10 cellular contexts compared by ENCODE assay signal in genomic region chr11:46710821-46711269, GRCh38. TPM values are rescaled to one million over a fixed set of nuclear protein-coding genes. Genes with fewer than 3 reads are reported as not detected.
DNase-seq lines count a peak whose midpoint lies in the region; ATAC-seq and TF ChIP-seq lines count a peak whose summit lies in the region.
"Had no signal": no experiment of that assay in that cellular context is flagged by ENCODE, and none has a peak within 500 bp of the region (broad histone marks: within the 10 kb centered on the region; RNA-seq: fewer than 3 reads in every experiment).

No MANE protein-coding gene starts in this region.

- no peaks in the 10 kb centered on the region for H3K27me3 Mint-ChIP-seq in activated T-helper 1 cell treated with anti-CD3 and anti-CD28 coated beads, Interleukin-12 subunit alpha, Interleukin-12 subunit beta, Interleukin-2, Interleukin-4 antibody, amounts not matched to agents 30 ng/mL and 10 ng/mL and 1 ng/mL, durations not matched to agents 14 hours and 24 hours and 36 hours (ENCODE audit: insufficient read depth)

- no peak overlapping the region for H3K27ac Mint-ChIP-seq in activated T-helper 1 cell treated with anti-CD3 and anti-CD28 coated beads, Interleukin-12 subunit alpha, Interleukin-12 subunit beta, Interleukin-2, Interleukin-4 antibody, amounts not matched to agents 30 ng/mL and 10 ng/mL and 1 ng/mL, durations not matched to agents 14 hours and 24 hours and 36 hours

- H3K36me3 ChIP-seq in esophagus muscularis mucosa (peaks cover 8 to 29% (median 23%) of the 10 kb centered on the region in 4 donors), muscle layer of duodenum (ENCODE audit: control insufficient read depth in 1 of 2, insufficient read depth in 2 of 2, low read length in 2 of 2) (peaks cover 2 to 14% of the 10 kb centered on the region in 2 donors), aorta (ENCODE audit: control insufficient read depth in 1 of 2, insufficient read depth in 2 of 2, low read length in 1 of 2) (peaks cover 0 to 2% of the 10 kb centered on the region in 2 donors)

- DNase-seq in DMS 273 (lab: John Stamatoyannopoulos, UW; ENCODE audit: unreplicated experiment) = peak; percentile 24
- no peak for DNase-seq in DMS 273 treated with DMSO at 0.1 percent for 48 hours (lab: John Stamatoyannopoulos, UW)
- no peak for DNase-seq in esophagus muscularis mucosa (ENCODE audit: extremely low spot score)
- DNase-seq in aorta = peak; percentile 87 to 89
- no peak for DNase-seq in activated T-helper 1 cell treated with anti-CD3 and anti-CD28 coated beads, Interleukin-12 subunit alpha, Interleukin-12 subunit beta, Interleukin-2, Interleukin-4 antibody, amounts not matched to agents 30 ng/mL and 10 ng/mL and 1 ng/mL, durations not matched to agents 14 hours and 24 hours and 36 hours (ENCODE audit: low spot score)
- DNase-seq in NCI-H524 (lab: John Stamatoyannopoulos, UW) = no peak

- H3K4me3 Mint-ChIP-seq in activated T-helper 1 cell treated with anti-CD3 and anti-CD28 coated beads, Interleukin-12 subunit alpha, Interleukin-12 subunit beta, Interleukin-2, Interleukin-4 antibody, amounts not matched to agents 30 ng/mL and 10 ng/mL and 1 ng/mL, durations not matched to agents 14 hours and 24 hours and 36 hours = no peak overlapping the region

- H3K9me3 ChIP-seq in esophagus muscularis mucosa (no peaks in the 10 kb centered on the region), muscle layer of duodenum (ENCODE audit: control insufficient read depth in 1 of 2, low read length in 2 of 2) (no peaks in the 10 kb centered on the region), aorta (ENCODE audit: control insufficient read depth, low read length) (no peaks in the 10 kb centered on the region)

- no peak for TF ChIP-seq EP300 in esophagus muscularis mucosa (IDR thresholded peaks at IDR 0.05)

- peak; percentile 93 for ATAC-seq in aorta (ENCODE audit: low FRiP score)
- no peak for ATAC-seq in GM21528 (IDR thresholded peaks at IDR 0.05; ENCODE audit: low FRiP score, unreplicated experiment)

- no peak for TF ChIP-seq CTCF in esophagus muscularis mucosa (IDR thresholded peaks at IDR 0.05)

- 19% methylated on average over 7 of the region's 10 CpGs for WGBS in esophagus muscularis mucosa
- 5 to 8% methylated on average over 10 of the region's 10 CpGs for WGBS in aorta, 2 donors

- no peak for TF ChIP-seq POLR2A in esophagus muscularis mucosa (IDR thresholded peaks at IDR 0.05; ENCODE audit: low read depth)

- intact Hi-C loops in esophagus muscularis mucosa (cut with DNase I) = no loop called here
- intact Hi-C loops in aorta (cut with DNase I) = loop anchor here in 1 of 2 donors (5.0 kb wide), 1 partner anchor 589 kb away; the partner anchor contains the start of gene PHF21A
- intact Hi-C loops in activated T-helper 1 cell treated with anti-CD3 and anti-CD28 coated beads, Interleukin-12 subunit alpha, Interleukin-12 subunit beta, Interleukin-2, Interleukin-4 antibody, amounts not matched to agents 30 ng/mL and 10 ng/mL and 1 ng/mL, durations not matched to agents 14 hours and 24 hours and 36 hours (cut with micrococcal nuclease) = no loop called here

- H3K4me1 Mint-ChIP-seq in activated T-helper 1 cell treated with anti-CD3 and anti-CD28 coated beads, Interleukin-12 subunit alpha, Interleukin-12 subunit beta, Interleukin-2, Interleukin-4 antibody, amounts not matched to agents 30 ng/mL and 10 ng/mL and 1 ng/mL, durations not matched to agents 14 hours and 24 hours and 36 hours (ENCODE audit: low read depth) = no peaks in the 10 kb centered on the region

- H3K4me1 ChIP-seq in esophagus muscularis mucosa (peaks cover 9 to 19% (median 16%) of the 10 kb centered on the region in 4 donors), muscle layer of duodenum (ENCODE audit: control insufficient read depth in 1 of 2, insufficient read depth in 2 of 2, low read length in 2 of 2) (peaks cover 0 to 4% of the 10 kb centered on the region in 2 donors), aorta (ENCODE audit: control insufficient read depth in 1 of 2, insufficient read depth in 2 of 2, low read length in 2 of 2) (peaks cover 2 to 5% of the 10 kb centered on the region in 2 donors)

- H3K27ac ChIP-seq in esophagus muscularis mucosa (replicated peaks in 1 of 4) = peak overlapping the region; percentile 62 to 81 (median 76)
- H3K27ac ChIP-seq in muscle layer of duodenum (ENCODE audit: low read length) = peak overlapping the region; percentile 80
- H3K27ac ChIP-seq in aorta (ENCODE audit: low read depth in 1 of 2, low read length in 2 of 2) = peak overlapping the region; percentile 85 to 94
- H3K27ac ChIP-seq: 22Rv1 had no signal

- H3K36me3 Mint-ChIP-seq in activated T-helper 1 cell treated with anti-CD3 and anti-CD28 coated beads, Interleukin-12 subunit alpha, Interleukin-12 subunit beta, Interleukin-2, Interleukin-4 antibody, amounts not matched to agents 30 ng/mL and 10 ng/mL and 1 ng/mL, durations not matched to agents 14 hours and 24 hours and 36 hours (ENCODE audit: low read depth) = peaks cover 12% of the 10 kb centered on the region

- no peaks in the 10 kb centered on the region for H3K9me3 Mint-ChIP-seq in activated T-helper 1 cell treated with anti-CD3 and anti-CD28 coated beads, Interleukin-12 subunit alpha, Interleukin-12 subunit beta, Interleukin-2, Interleukin-4 antibody, amounts not matched to agents 30 ng/mL and 10 ng/mL and 1 ng/mL, durations not matched to agents 14 hours and 24 hours and 36 hours

- H3K27me3 ChIP-seq in esophagus muscularis mucosa = no peaks in the 10 kb centered on the region
- H3K27me3 ChIP-seq in muscle layer of duodenum (ENCODE audit: low read depth, low read length) = no peaks in the 10 kb centered on the region
- no peaks in the 10 kb centered on the region for H3K27me3 ChIP-seq in aorta (ENCODE audit: control insufficient read depth in 1 of 2, insufficient read depth in 2 of 2, low read length in 1 of 2)

- H3K4me3 ChIP-seq in esophagus muscularis mucosa (no peak overlapping the region), muscle layer of duodenum (ENCODE audit: low read depth in 1 of 2, low read length in 2 of 2) (no peak overlapping the region), aorta (ENCODE audit: low read length in 2 of 2) (no peak overlapping the region)

RNA-seq across cellular contexts. Expression of gene F2, which starts 8.2 kb away (rescaled TPM):
- total RNA-seq in esophagus muscularis mucosa (1 to 10 TPM in 1 of 4 donors, under 1 TPM in 1, not detected in 2; 0.42 to 1.1 TPM), aorta (under 1 TPM in 1 of 2 donors, not detected in 1; 0.19 TPM)
- under 1 TPM in 1 of 2 donors, not detected in 1; 0.72 TPM for polyA plus RNA-seq in aorta
- not detected in 2 replicates for total RNA-seq in activated T-helper 1 cell treated with anti-CD3 and anti-CD28 coated beads, Interleukin-12 subunit alpha, Interleukin-12 subunit beta, Interleukin-2, Interleukin-4 antibody, amounts not matched to agents 30 ng/mL and 10 ng/mL and 1 ng/mL, durations not matched to agents 14 hours and 24 hours and 36 hours
- total RNA-seq: lower leg skin had no signal

RNA-seq across cellular contexts. Expression of gene ZNF408, which starts 10.0 kb away (rescaled TPM):
- 10 to 100 TPM in 2 of 4 donors, 1 to 10 TPM in 2; 7.1 to 12.6 (median 10.3) TPM for total RNA-seq in esophagus muscularis mucosa
- 1 to 10 TPM; 9.8 to 9.9 TPM for total RNA-seq in aorta
- polyA plus RNA-seq in aorta = 10 to 100 TPM in 1 of 2 donors, 1 to 10 TPM in 1; 3.0 to 13.3 TPM
- total RNA-seq in activated T-helper 1 cell treated with anti-CD3 and anti-CD28 coated beads, Interleukin-12 subunit alpha, Interleukin-12 subunit beta, Interleukin-2, Interleukin-4 antibody, amounts not matched to agents 30 ng/mL and 10 ng/mL and 1 ng/mL, durations not matched to agents 14 hours and 24 hours and 36 hours = 12.9 and 13.9 TPM in 2 replicates

RNA-seq across cellular contexts. Expression of gene ARHGAP1, which starts 10.4 kb away (rescaled TPM):
- total RNA-seq in esophagus muscularis mucosa (100 to 1,000 TPM in 2 of 4 donors, 10 to 100 TPM in 2; 73.1 to 139 (median 92.3) TPM), aorta (100 to 1,000 TPM; 173 to 185 TPM)
- polyA plus RNA-seq in aorta = 10 to 100 TPM; 27.8 to 74.1 TPM
- 69.8 and 71.7 TPM in 2 replicates for total RNA-seq in activated T-helper 1 cell treated with anti-CD3 and anti-CD28 coated beads, Interleukin-12 subunit alpha, Interleukin-12 subunit beta, Interleukin-2, Interleukin-4 antibody, amounts not matched to agents 30 ng/mL and 10 ng/mL and 1 ng/mL, durations not matched to agents 14 hours and 24 hours and 36 hours

Comparison
In these comparisons a context has a peak if more than half of its experiments do, and no peak if none do; other contexts are left out.
1. DNase-seq: peak in DMS 273 (single experiment) and aorta (2 of 2); none in DMS 273 treated with DMSO at 0.1 percent for 48 hours (single experiment), esophagus muscularis mucosa (single experiment), activated T-helper 1 cell treated with anti-CD3 and anti-CD28 coated beads, Interleukin-12 subunit alpha, Interleukin-12 subunit beta, Interleukin-2, Interleukin-4 antibody, amounts not matched to agents 30 ng/mL and 10 ng/mL and 1 ng/mL, durations not matched to agents 14 hours and 24 hours and 36 hours (single experiment) and NCI-H524 (0 of 2).
2. Peak in every context shown above with its lines, with median percentiles within 50 percentile points of each other: H3K27ac ChIP-seq.